ENCODE assay signal across 8 cellular contexts in the genomic region with DNA sequence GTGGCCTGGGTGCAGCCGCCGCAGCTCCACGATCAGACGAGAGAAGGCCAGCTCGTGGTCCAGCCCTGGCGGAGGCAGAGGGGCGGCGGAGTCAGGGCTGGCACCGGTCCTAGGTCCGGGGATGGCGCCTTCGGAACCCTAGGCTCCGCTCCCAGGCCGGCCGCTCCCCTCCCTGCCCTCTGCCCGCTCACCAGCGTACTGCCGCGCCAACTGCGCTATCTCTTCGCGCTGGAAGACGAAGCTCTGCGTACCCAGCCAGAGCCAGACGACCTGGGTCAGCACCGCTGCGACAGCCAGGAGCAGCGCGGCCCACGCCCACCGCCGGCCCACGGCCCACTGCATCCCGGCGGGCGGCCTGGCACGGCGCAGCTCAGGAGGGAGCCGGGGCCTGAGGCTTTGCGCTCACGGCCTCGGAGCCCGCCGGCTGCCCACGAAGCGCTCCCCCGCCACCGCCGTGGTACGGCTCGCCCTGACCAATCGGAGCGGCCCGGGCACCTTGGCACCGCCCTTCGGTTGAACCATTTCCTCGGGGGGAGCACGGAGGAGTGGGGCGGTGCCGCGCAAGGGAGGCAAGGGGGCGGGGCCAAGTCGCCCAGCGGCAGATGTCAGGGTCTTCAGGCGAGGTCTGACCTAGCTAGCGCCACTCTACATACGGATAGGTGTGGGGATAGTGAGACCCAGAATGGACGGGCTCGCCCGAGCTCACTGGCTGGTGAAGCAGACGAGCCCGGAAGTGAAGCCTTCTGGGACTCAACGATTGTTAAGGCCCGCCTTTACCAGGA. TPM values are rescaled to one million over a fixed set of nuclear protein-coding genes. Genes with fewer than 3 reads are reported as not detected.
DNase-seq lines count a peak whose midpoint lies in the region; ATAC-seq and TF ChIP-seq lines count a peak whose summit lies in the region.

TSS of gene SIGMAR1 (minus strand) at position 432 of the 782 bp plus-strand sequence. CDS start at position 342, 90 bp downstream.

- H3K27me3 ChIP-seq in AG04450 (ENCODE audit: control insufficient read depth, insufficient read depth, low read length) = no peaks in the 10 kb centered on the region
- no peaks in the 10 kb centered on the region for H3K27me3 ChIP-seq in smooth muscle cell (ENCODE audit: low read depth)

- peak; percentile 82 for DNase-seq in AG04450 (ENCODE audit: low read depth, low spot score)
- DNase-seq in NCI-H226 = peak; percentile 69
- DNase-seq in activated B cell treated with CpG ODN at 0.5 μM for 24 hours = peak; percentile 93
- DNase-seq in cardiac fibroblast (ENCODE audit: low read depth in 2 of 2) = peak; percentile 93 to 95
- DNase-seq in iPS-NIHi7 (ENCODE audit: extremely low spot score) = peak; percentile 92
- DNase-seq in smooth muscle cell (lab: John Stamatoyannopoulos, UW; ENCODE audit: unreplicated experiment) = peak; percentile 68

- H3K4me1 Mint-ChIP-seq in activated B cell treated with CpG ODN at 0.5 μM for 24 hours = peaks cover 29% of the 10 kb centered on the region

- H2AFZ ChIP-seq in smooth muscle cell (ENCODE audit: low read depth) = peak within 1 kb of the TSS; percentile 71

- ATAC-seq in GM18909 (IDR thresholded peaks at IDR 0.05; ENCODE audit: poor library complexity, unreplicated experiment) = peak; percentile 89
- ATAC-seq in HG03196 (IDR thresholded peaks at IDR 0.05; ENCODE audit: unreplicated experiment) = peak; percentile 83
- ATAC-seq in activated B cell treated with CpG ODN at 0.5 μM for 24 hours (ENCODE audit: low read depth) = peak; percentile 95

- peaks cover 24% of the 10 kb centered on the region for H3K4me1 ChIP-seq in smooth muscle cell (ENCODE audit: low read depth)

- TF ChIP-seq CTCF in AG04450 (IDR thresholded peaks at IDR 0.05; ENCODE audit: low read depth, low read length) (no peak), activated B cell treated with CpG ODN at 0.5 μM for 24 hours (IDR thresholded peaks at IDR 0.05) (no peak), cardiac fibroblast (IDR thresholded peaks at IDR 0.05; ENCODE audit: low read depth, low read length) (no peak), smooth muscle cell (IDR thresholded peaks at IDR 0.05; ENCODE audit: borderline replicate concordance, insufficient read depth, poor library complexity, severe bottlenecking) (no peak)

- peaks cover 2% of the 10 kb centered on the region for H3K36me3 Mint-ChIP-seq in activated B cell treated with CpG ODN at 0.5 μM for 24 hours (ENCODE audit: low read depth)

- peaks cover 10% of the 10 kb centered on the region for H3K79me2 ChIP-seq in smooth muscle cell (ENCODE audit: low read depth)

- H3K9me3 ChIP-seq in AG04450 (ENCODE audit: control insufficient read depth, insufficient read depth, low read length) = no peaks in the 10 kb centered on the region; the same call in 1 of the 2 replicates
- H3K9me3 ChIP-seq in smooth muscle cell (replicated peaks; ENCODE audit: low read depth) = no peaks in the 10 kb centered on the region

- H3K27me3 Mint-ChIP-seq in activated B cell treated with CpG ODN at 0.5 μM for 24 hours = no peaks in the 10 kb centered on the region

- POLR2A ChIA-PET in AG04450 (lab: Yijun Ruan, JAX) = interaction anchor here (0.7 to 2.5 kb wide), 5 partner anchors 9 to 28 kb away, joined by 3 to 17 read pairs (median 6); partner anchors contain the start of genes DCTN3, GALT and RPP25L
- POLR2A ChIA-PET in activated B cell treated with CpG ODN at 0.5 μM for 24 hours (lab: Charles Lee) = interaction anchor here (0.6 to 5.5 kb wide), 14 partner anchors 8 to 1047 kb away, joined by 3 to 44 read pairs (median 5); partner anchors contain the start of genes ARID3C, DCTN3, FAM219A and GALT

- CTCF ChIA-PET in AG04450 (lab: Charles Lee) (interaction anchor here (0.8 to 2.6 kb wide), 6 partner anchors 9 to 65 kb away, joined by 3 to 22 read pairs (median 5); partner anchors contain the start of genes DCTN3 and GALT), activated B cell treated with CpG ODN at 0.5 μM for 24 hours (lab: Charles Lee) (interaction anchor here (1.0 to 5.2 kb wide), 4 partner anchors 9 to 34 kb away, joined by 4 to 62 read pairs (median 15); partner anchors contain the start of genes GALT and RPP25L)

- H3K27ac ChIP-seq in AG04450 (ENCODE audit: low read depth, low read length) (peak within 1 kb of the TSS; percentile 11), smooth muscle cell (ENCODE audit: low read depth) (no peak within 1 kb of the TSS)

- H3K4me3 ChIP-seq in AG04450 (ENCODE audit: low read depth, low read length) (peak within 1 kb of the TSS; percentile 80), cardiac fibroblast (replicated peaks in 1 of 2; ENCODE audit: low read depth in 2 of 2, low read length in 2 of 2) (peak within 1 kb of the TSS; percentile 77), smooth muscle cell (peak within 1 kb of the TSS; percentile 57)

- peak within 1 kb of the TSS; percentile 41 for H3K9ac ChIP-seq in smooth muscle cell (ENCODE audit: low read depth)

- peak within 1 kb of the TSS; percentile 78 for H3K27ac Mint-ChIP-seq in activated B cell treated with CpG ODN at 0.5 μM for 24 hours

- H3K4me3 Mint-ChIP-seq in activated B cell treated with CpG ODN at 0.5 μM for 24 hours = peak within 1 kb of the TSS; percentile 87

- H3K9me3 Mint-ChIP-seq in activated B cell treated with CpG ODN at 0.5 μM for 24 hours = no peaks in the 10 kb centered on the region

- peak within 1 kb of the TSS; percentile 93 for H3K4me2 ChIP-seq in smooth muscle cell

- H3F3A ChIP-seq in smooth muscle cell (ENCODE audit: low read depth) = no peaks in the 10 kb centered on the region

- intact Hi-C loops in activated B cell treated with CpG ODN at 0.5 μM for 24 hours (cut with micrococcal nuclease) = loop anchor here (1.0 to 10.0 kb wide), 6 partner anchors 9 to 347 kb away; partner anchors contain the start of genes DNAI1, DNAJB5, FAM219A and GALT

- under 1% methylated on average over 71 of the region's 74 CpGs for WGBS in smooth muscle cell (ENCODE audit: low lambda C conversion rate)

- H4K20me1 ChIP-seq in smooth muscle cell (ENCODE audit: low read depth) = no peaks in the 10 kb centered on the region

- H3K36me3 ChIP-seq in smooth muscle cell (ENCODE audit: low read depth) = no peaks in the 10 kb centered on the region

RNA-seq across cellular contexts. Expression of gene SIGMAR1, which starts in this region (rescaled TPM):
- 38.9 and 56.9 TPM in 2 replicates for polyA plus RNA-seq in AG04450 (2011; rRNA removed)
- polyA minus RNA-seq in AG04450 (2011; rRNA and poly(A)+ RNA removed) = 22.9 and 26.7 TPM in 2 replicates
- total RNA-seq in activated B cell treated with CpG ODN at 0.5 μM for 24 hours = 27.2 TPM in 2 replicates
- total RNA-seq in smooth muscle cell = 99.6 and 105 TPM in 2 replicates
- polyA plus RNA-seq in smooth muscle cell = 152 and 192 TPM in 2 replicates
